Comparison of ENCODE assay signal across 1 cellular context in genomic region chr11:3109434-3109833, GRCh38.
TF ChIP-seq lines count a peak whose summit lies in the region.

No MANE protein-coding gene starts in this region.

TF ChIP-seq in SK-N-SH treated with all-trans-retinoic acid at 6 μM for 48 hours, 23 proteins besides CTCF, POLR2A, EP300 and RAD21 (continued from another document):
- TF ChIP-seq CREB5 (CRISPR knock-in tag; IDR thresholded peaks at IDR 0.05; ENCODE audit: low read depth) (no peak), ZFP3 (CRISPR knock-in tag; IDR thresholded peaks at IDR 0.05) (no peak), PATZ1 (CRISPR knock-in tag; IDR thresholded peaks at IDR 0.05; ENCODE audit: borderline replicate concordance) (no peak)
